ENCODE assay signal across 29 cellular contexts in genomic region chr18:57981629-57982028, GRCh38.
"Had no signal": no experiment of that assay in that cellular context is flagged by ENCODE, and none has a peak within 500 bp of the region (broad histone marks: within the 10 kb centered on the region; RNA-seq: fewer than 3 reads in every experiment).

No MANE protein-coding gene starts in this region.

- H3K27ac Mint-ChIP-seq: activated CD4-positive, alpha-beta T cell treated with anti-CD3 and anti-CD28 coated beads, Interleukin-2, amount 10 ng/mL, durations not matched to agents 24 days and 14 days; activated CD8-positive, alpha-beta T cell treated with anti-CD3 and anti-CD28 coated beads for 36 hours; activated naive CD4-positive, alpha-beta T cell treated with anti-CD3 and anti-CD28 coated beads, Interleukin-2, amount 10 ng/mL, durations not matched to agents 7 days and 5 days; activated naive CD8-positive, alpha-beta T cell; activated naive CD8-positive, alpha-beta T cell treated with anti-CD3 and anti-CD28 coated beads, Interleukin-2, amount 50 U/mL, for 24 hours; activated T-cell treated with anti-CD3 and anti-CD28 coated beads, Interleukin-2, amount 50 U/mL, for 24 hours; activated T-helper 1 cell treated with anti-CD3 and anti-CD28 coated beads, Interleukin-12 subunit alpha, Interleukin-12 subunit beta, Interleukin-2, Interleukin-4 antibody, amounts not matched to agents 30 ng/mL and 10 ng/mL and 1 ng/mL, durations not matched to agents 14 hours and 24 hours and 36 hours; T-helper 1 cell treated with Interleukin-12 subunit alpha and Interleukin-12 subunit beta and Interleukin-4 antibody, amounts not matched to agents 30 μg/mL and 1 μg/mL, for 36 hours; T-helper 2 cell treated with Interferon-gamma antibody and Interleukin-4, amounts not matched to agents 5 μg/mL and 100 μg/mL, for 36 hours had no signal

- ATAC-seq: activated CD8-positive, alpha-beta T cell treated with anti-CD3 and anti-CD28 coated beads for 36 hours; activated naive CD8-positive, alpha-beta T cell treated with anti-CD3 and anti-CD28 coated beads, Interleukin-2, amount 50 U/mL, for 24 hours; Panc1 had no signal

- H3K36me3 Mint-ChIP-seq: activated naive CD4-positive, alpha-beta T cell treated with anti-CD3 and anti-CD28 coated beads, Interleukin-2, amount 10 ng/mL, durations not matched to agents 7 days and 5 days; activated naive CD8-positive, alpha-beta T cell; brain had no signal

- H3K9me2 ChIP-seq: SK-N-SH had no signal

- H3K9me3 Mint-ChIP-seq: activated CD4-positive, alpha-beta T cell treated with anti-CD3 and anti-CD28 coated beads, Interleukin-2, amount 10 ng/mL, durations not matched to agents 24 days and 14 days; activated CD8-positive, alpha-beta T cell treated with anti-CD3 and anti-CD28 coated beads for 36 hours; activated naive CD4-positive, alpha-beta T cell treated with anti-CD3 and anti-CD28 coated beads, Interleukin-2, amount 10 ng/mL, durations not matched to agents 7 days and 5 days; activated naive CD8-positive, alpha-beta T cell treated with anti-CD3 and anti-CD28 coated beads, Interleukin-2, amount 50 U/mL, for 24 hours; activated T-cell treated with anti-CD3 and anti-CD28 coated beads, Interleukin-2, amount 50 U/mL, for 24 hours; activated T-helper 1 cell treated with anti-CD3 and anti-CD28 coated beads, Interleukin-12 subunit alpha, Interleukin-12 subunit beta, Interleukin-2, Interleukin-4 antibody, amounts not matched to agents 30 ng/mL and 10 ng/mL and 1 ng/mL, durations not matched to agents 14 hours and 24 hours and 36 hours; T-helper 1 cell treated with Interleukin-12 subunit alpha and Interleukin-12 subunit beta and Interleukin-4 antibody, amounts not matched to agents 30 μg/mL and 1 μg/mL, for 36 hours; T-helper 2 cell treated with Interferon-gamma antibody and Interleukin-4, amounts not matched to agents 5 μg/mL and 100 μg/mL, for 36 hours had no signal

- H3K27ac ChIP-seq: SJCRH30 had no signal

- H3K36me3 ChIP-seq: SJCRH30 had no signal

- DNase-seq: activated CD4-positive, alpha-beta T cell treated with anti-CD3 and anti-CD28 coated beads for 1 hour; activated CD4-positive, alpha-beta T cell treated with anti-CD3 and anti-CD28 coated beads, Interleukin-2, amount 10 ng/mL, durations not matched to agents 24 days and 14 days; activated CD4-positive, alpha-beta T cell treated with anti-CD3 and anti-CD28 coated beads, Interleukin-2, amount 50 U/mL, for 4 hours; activated CD4-positive, CD25-positive, alpha-beta regulatory T cell; activated CD8-positive, alpha-beta T cell treated with anti-CD3 and anti-CD28 coated beads for 36 hours; activated naive CD4-positive, alpha-beta T cell treated with anti-CD3 and anti-CD28 coated beads, Interleukin-2, amount 10 ng/mL, durations not matched to agents 7 days and 5 days; activated naive CD8-positive, alpha-beta T cell treated with anti-CD3 and anti-CD28 coated beads, Interleukin-2, amount 50 U/mL, for 24 hours; activated T-cell treated with anti-CD3 and anti-CD28 coated beads, Interleukin-2, amount 50 U/mL, for 24 hours; anterior cingulate cortex; central memory CD4-positive, alpha-beta T cell; KG1; NCI-H1105; NCI-H1417 treated with DMSO at 0.1 percent for 48 hours; NCI-H187 treated with DMSO at 0.1 percent for 48 hours; NCI-H2081; NCI-H2171 treated with DMSO at 0.1 percent for 48 hours; NCI-H226; NCI-H446 treated with DMSO at 0.1 percent for 48 hours; NCI-H524; NCI-H82; SHP77; SJCRH30; SK-N-SH had no signal

- H3K4me1 Mint-ChIP-seq: activated CD4-positive, alpha-beta T cell treated with anti-CD3 and anti-CD28 coated beads, Interleukin-2, amount 10 ng/mL, durations not matched to agents 24 days and 14 days; activated naive CD4-positive, alpha-beta T cell treated with anti-CD3 and anti-CD28 coated beads, Interleukin-2, amount 10 ng/mL, durations not matched to agents 7 days and 5 days; activated naive CD8-positive, alpha-beta T cell treated with anti-CD3 and anti-CD28 coated beads, Interleukin-2, amount 50 U/mL, for 24 hours had no signal

- H3K9ac ChIP-seq: SK-N-SH had no signal

- H3K9me3 ChIP-seq: SJCRH30, SK-N-SH had no signal

- H3K4me3 Mint-ChIP-seq: activated CD4-positive, alpha-beta T cell treated with anti-CD3 and anti-CD28 coated beads, Interleukin-2, amount 10 ng/mL, durations not matched to agents 24 days and 14 days; activated CD8-positive, alpha-beta T cell treated with anti-CD3 and anti-CD28 coated beads for 36 hours; activated naive CD4-positive, alpha-beta T cell treated with anti-CD3 and anti-CD28 coated beads, Interleukin-2, amount 10 ng/mL, durations not matched to agents 7 days and 5 days; activated naive CD8-positive, alpha-beta T cell; activated naive CD8-positive, alpha-beta T cell treated with anti-CD3 and anti-CD28 coated beads, Interleukin-2, amount 50 U/mL, for 24 hours; activated T-cell treated with anti-CD3 and anti-CD28 coated beads, Interleukin-2, amount 50 U/mL, for 24 hours; activated T-helper 1 cell treated with anti-CD3 and anti-CD28 coated beads, Interleukin-12 subunit alpha, Interleukin-12 subunit beta, Interleukin-2, Interleukin-4 antibody, amounts not matched to agents 30 ng/mL and 10 ng/mL and 1 ng/mL, durations not matched to agents 14 hours and 24 hours and 36 hours; brain; T-helper 1 cell treated with Interleukin-12 subunit alpha and Interleukin-12 subunit beta and Interleukin-4 antibody, amounts not matched to agents 30 μg/mL and 1 μg/mL, for 36 hours; T-helper 2 cell treated with Interferon-gamma antibody and Interleukin-4, amounts not matched to agents 5 μg/mL and 100 μg/mL, for 36 hours had no signal

- H3K4me3 ChIP-seq: SJCRH30 had no signal

- H3K4me2 ChIP-seq: SK-N-SH had no signal

- H3K27me3 ChIP-seq: SJCRH30 had no signal

- H3K4me1 ChIP-seq: SJCRH30 had no signal

- H3K27me3 Mint-ChIP-seq: activated naive CD8-positive, alpha-beta T cell treated with anti-CD3 and anti-CD28 coated beads, Interleukin-2, amount 50 U/mL, for 24 hours; brain had no signal
